In the genomic region with DNA sequence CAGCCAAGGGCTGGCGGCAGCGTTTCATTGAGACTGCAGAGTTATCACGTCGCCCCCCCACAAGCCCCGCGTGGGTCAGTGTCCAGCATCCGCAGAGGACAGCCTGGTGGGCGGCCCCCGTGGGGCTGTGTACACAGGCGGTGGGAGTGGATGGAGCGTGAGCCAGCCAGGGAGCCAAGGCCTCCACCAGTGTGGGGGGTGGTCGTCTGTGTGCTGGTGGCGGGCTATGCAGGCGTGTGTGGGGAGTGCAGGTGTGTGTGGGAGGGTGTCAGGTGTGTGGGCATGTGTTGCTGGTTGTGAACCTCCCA, we compare ENCODE assay signal across 20 cellular contexts. TPM values are rescaled to one million over a fixed set of nuclear protein-coding genes. Genes with fewer than 3 reads are reported as not detected.
"Had no signal": no experiment of that assay in that cellular context is flagged by ENCODE, and none has a peak within 500 bp of the region (broad histone marks: within the 10 kb centered on the region; RNA-seq: fewer than 3 reads in every experiment).

No MANE protein-coding gene starts in this region.

- H3K27me3 ChIP-seq: testis had no signal

- H3K27ac Mint-ChIP-seq: activated CD4-positive, alpha-beta T cell treated with anti-CD3 and anti-CD28 coated beads, Interleukin-2, amount 10 ng/mL, durations not matched to agents 7 days and 5 days; activated T-helper 1 cell treated with anti-CD3 and anti-CD28 coated beads, Interleukin-12 subunit alpha, Interleukin-12 subunit beta, Interleukin-2, Interleukin-4 antibody, amounts not matched to agents 30 ng/mL and 10 ng/mL and 1 ng/mL, durations not matched to agents 14 hours and 24 hours and 36 hours; dendritic cell treated with granulocyte-macrophage colony-stimulating factor and Interleukin-4, amounts not matched to agents 40 ng/mL and 50 ng/mL, for 4 days; effector memory CD8-positive, alpha-beta T cell; nephron progenitor cell; stimulated activated naive CD8-positive, alpha-beta T cell treated with anti-CD3 and anti-CD28 coated beads, Interleukin-15, amount 100 ng/mL, for 72 hours had no signal

- H3K4me1 Mint-ChIP-seq: activated CD4-positive, alpha-beta T cell treated with anti-CD3 and anti-CD28 coated beads, Interleukin-2, amount 10 ng/mL, durations not matched to agents 7 days and 5 days; stimulated activated naive CD8-positive, alpha-beta T cell treated with anti-CD3 and anti-CD28 coated beads, Interleukin-15, amount 100 ng/mL, for 72 hours had no signal

- ATAC-seq: effector memory CD8-positive, alpha-beta T cell; left colon; stimulated activated naive CD8-positive, alpha-beta T cell treated with anti-CD3 and anti-CD28 coated beads, Interleukin-15, amount 100 ng/mL, for 72 hours had no signal

- H3K9me3 ChIP-seq: heart right ventricle, testis had no signal

- H3K36me3 ChIP-seq: heart right ventricle had no signal

- H3K4me3 Mint-ChIP-seq: activated CD4-positive, alpha-beta T cell treated with anti-CD3 and anti-CD28 coated beads, Interleukin-2, amount 10 ng/mL, durations not matched to agents 7 days and 5 days; activated T-helper 1 cell treated with anti-CD3 and anti-CD28 coated beads, Interleukin-12 subunit alpha, Interleukin-12 subunit beta, Interleukin-2, Interleukin-4 antibody, amounts not matched to agents 30 ng/mL and 10 ng/mL and 1 ng/mL, durations not matched to agents 14 hours and 24 hours and 36 hours; dendritic cell treated with granulocyte-macrophage colony-stimulating factor and Interleukin-4, amounts not matched to agents 40 ng/mL and 50 ng/mL, for 4 days; effector memory CD8-positive, alpha-beta T cell; nephron progenitor cell; stimulated activated naive CD8-positive, alpha-beta T cell treated with anti-CD3 and anti-CD28 coated beads, Interleukin-15, amount 100 ng/mL, for 72 hours had no signal

- H3K27ac ChIP-seq: heart right ventricle, testis had no signal

- H3K4me3 ChIP-seq: heart right ventricle, testis had no signal

- H3K4me1 ChIP-seq: heart right ventricle, testis had no signal

- DNase-seq: activated CD4-positive, alpha-beta T cell treated with anti-CD3 and anti-CD28 coated beads, Interleukin-2, amount 10 ng/mL, durations not matched to agents 7 days and 5 days; activated CD4-positive, CD25-positive, alpha-beta regulatory T cell; anterior cingulate cortex; cerebellar nuclear complex; effector memory CD8-positive, alpha-beta T cell; heart right ventricle; left colon; nephron progenitor cell; stimulated activated naive CD8-positive, alpha-beta T cell treated with anti-CD3 and anti-CD28 coated beads, Interleukin-15, amount 100 ng/mL, for 72 hours; SW 1271 had no signal

RNA-seq across cellular contexts. Expression of a gene that starts 56.5 kb away (rescaled TPM):
- total RNA-seq: activated CD4-positive, alpha-beta T cell treated with anti-CD3 and anti-CD28 coated beads, Interleukin-2, amount 10 ng/mL, durations not matched to agents 7 days and 5 days; activated T-helper 1 cell treated with anti-CD3 and anti-CD28 coated beads, Interleukin-12 subunit alpha, Interleukin-12 subunit beta, Interleukin-2, Interleukin-4 antibody, amounts not matched to agents 30 ng/mL and 10 ng/mL and 1 ng/mL, durations not matched to agents 14 hours and 24 hours and 36 hours; fibroblast of lung; frontal cortex; heart right ventricle; left colon; osteocyte; pulmonary artery endothelial cell; sciatic nerve; T-helper 2 cell treated with Interferon-gamma antibody and Interleukin-4, amounts not matched to agents 100 ng/mL and 5 ng/mL, for 36 hours; urinary bladder had no signal
- polyA plus RNA-seq: fibroblast of lung, heart right ventricle, urinary bladder had no signal
